Comparison of ENCODE assay signal across 1 cellular context in the genomic region with DNA sequence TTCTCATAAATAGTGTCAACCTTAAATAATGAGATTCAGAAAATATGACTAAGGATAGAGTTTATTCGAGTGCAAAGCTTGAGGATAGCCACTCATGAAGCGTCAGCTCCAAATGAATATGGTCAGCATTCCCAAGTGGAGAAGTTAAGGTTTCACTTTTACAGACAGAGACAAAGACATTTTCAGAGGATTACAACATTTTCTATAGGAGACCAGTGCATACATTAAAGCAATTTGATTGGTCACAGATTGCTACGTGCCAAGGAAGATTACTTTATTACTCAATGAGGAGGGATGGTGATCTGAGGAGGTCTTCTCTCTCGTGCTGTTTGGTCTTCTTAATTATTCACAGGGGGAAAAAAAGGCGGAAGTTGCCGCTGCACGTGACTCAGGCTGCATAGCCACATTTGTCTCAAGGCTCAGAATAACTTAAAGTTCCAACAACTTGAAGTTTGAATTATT.
TF ChIP-seq lines count a peak whose summit lies in the region.

No MANE protein-coding gene starts in this region.

TF ChIP-seq in IMR-90, 13 proteins besides CTCF, POLR2A, EP300 and RAD21 (continued from another document):
- TF ChIP-seq CHD1 (IDR thresholded peaks at IDR 0.05; ENCODE audit: low read depth, low read length): no peak
- no peak for TF ChIP-seq SMC3 (IDR thresholded peaks at IDR 0.05; ENCODE audit: low read depth, low read length)
- no peak for TF ChIP-seq RCOR1 (IDR thresholded peaks at IDR 0.05; ENCODE audit: insufficient replicate concordance, low read length)
- no peak for TF ChIP-seq ELK1 (IDR thresholded peaks at IDR 0.05; ENCODE audit: borderline replicate concordance, low read depth, low read length)
- TF ChIP-seq RFX5 (IDR thresholded peaks at IDR 0.05; ENCODE audit: low read depth, low read length): no peak
- peak; percentile 28; the same call in 1 of the 2 replicates for TF ChIP-seq MAFK (IDR thresholded peaks at IDR 0.05; ENCODE audit: low read depth, low read length)
- TF ChIP-seq NFE2L2 (IDR thresholded peaks at IDR 0.05; ENCODE audit: low read depth, low read length): no peak
TF ChIP-seq in IMR-90: peak in this region for 4.
